ENCODE assay signal across 5 cellular contexts in genomic region chr20:39669659-39670058, GRCh38.
"Had no signal": no experiment of that assay in that cellular context is flagged by ENCODE, and none has a peak within 500 bp of the region (broad histone marks: within the 10 kb centered on the region; RNA-seq: fewer than 3 reads in every experiment).

No MANE protein-coding gene starts in this region.

- ATAC-seq: HepG2, K562 had no signal

- H3K27ac ChIP-seq: HL-60 had no signal

- H3K4me3 ChIP-seq: K562 had no signal

- DNase-seq: IMR-90, KBM-7 had no signal
